ENCODE assay signal across 23 cellular contexts in the genomic region with DNA sequence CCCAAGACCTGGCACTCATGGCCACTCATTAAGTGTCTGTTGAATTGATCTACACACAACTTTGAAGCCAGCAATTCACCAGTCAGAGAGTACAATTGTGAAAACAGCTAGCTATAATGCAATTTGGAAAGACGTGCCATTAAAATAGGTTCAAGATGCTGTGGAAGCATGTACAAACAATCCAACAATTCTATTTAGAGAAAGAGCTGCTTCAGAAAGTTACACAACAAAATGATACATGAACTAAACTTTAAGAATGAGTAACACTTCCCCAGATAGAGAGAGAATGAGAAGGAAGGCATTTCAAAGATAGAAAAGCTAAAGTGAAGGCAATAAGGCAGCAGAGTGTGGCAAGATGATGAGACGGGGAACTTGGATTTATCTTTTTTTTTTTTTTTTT.
A peak's percentile ranks its signal among the peaks of the same experiment; 100 is the strongest.
DNase-seq lines count a peak whose midpoint lies in the region; TF ChIP-seq lines count a peak whose summit lies in the region.
"Had no signal": no experiment of that assay in that cellular context is flagged by ENCODE, and none has a peak within 500 bp of the region (broad histone marks: within the 10 kb centered on the region; RNA-seq: fewer than 3 reads in every experiment).

No MANE protein-coding gene starts in this region.

- TF ChIP-seq CTCF in KMS-11 (conservative IDR thresholded peaks at IDR 0.05; ENCODE audit: low read depth, low read length) = no peak
- TF ChIP-seq CTCF in smooth muscle cell (IDR thresholded peaks at IDR 0.05; ENCODE audit: borderline replicate concordance, insufficient read depth, poor library complexity, severe bottlenecking) = no peak

- H3K4me2 ChIP-seq in KMS-11 (peak overlapping the region; percentile 55; the same call in 1 of the 2 replicates), smooth muscle cell (no peak overlapping the region)
- H3K4me2 ChIP-seq: hepatocyte had no signal

- H4K20me1 ChIP-seq in KMS-11 (ENCODE audit: insufficient read depth) = no peaks in the 10 kb centered on the region
- no peaks in the 10 kb centered on the region for H4K20me1 ChIP-seq in smooth muscle cell (ENCODE audit: low read depth)

- H2AFZ ChIP-seq in KMS-11 (ENCODE audit: low read depth) (no peak overlapping the region), smooth muscle cell (ENCODE audit: low read depth) (peak overlapping the region; percentile 37)
- H2AFZ ChIP-seq: hepatocyte had no signal

- no peaks in the 10 kb centered on the region for H3F3A ChIP-seq in smooth muscle cell (ENCODE audit: low read depth)

- H3K79me2 ChIP-seq in KMS-11 (ENCODE audit: insufficient read depth, low read depth) (no peaks in the 10 kb centered on the region), smooth muscle cell (ENCODE audit: low read depth) (no peaks in the 10 kb centered on the region)
- H3K79me2 ChIP-seq: hepatocyte had no signal

- no peak overlapping the region for H3K9ac ChIP-seq in KMS-11
- no peak overlapping the region for H3K9ac ChIP-seq in smooth muscle cell (ENCODE audit: low read depth)

- H3K36me3 ChIP-seq in KMS-11 (ENCODE audit: insufficient read depth) (no peaks in the 10 kb centered on the region), smooth muscle cell (ENCODE audit: low read depth) (no peaks in the 10 kb centered on the region)
- H3K36me3 ChIP-seq: BE2C, neutrophil had no signal

- H3K4me1 ChIP-seq in KMS-11 (ENCODE audit: low read depth, poor library complexity, severe bottlenecking) (peaks cover 35% of the 10 kb centered on the region), smooth muscle cell (ENCODE audit: low read depth) (no peaks in the 10 kb centered on the region)
- H3K4me1 ChIP-seq: BE2C had no signal

- no peak overlapping the region for H3K27ac ChIP-seq in KMS-11
- H3K27ac ChIP-seq in smooth muscle cell (ENCODE audit: low read depth) = no peak overlapping the region
- H3K27ac ChIP-seq: hepatocyte, neutrophil had no signal

- 66% methylated on average over 2 of the region's 2 CpGs for WGBS in smooth muscle cell (ENCODE audit: low lambda C conversion rate)

- no peaks in the 10 kb centered on the region for H3K9me3 ChIP-seq in smooth muscle cell (replicated peaks; ENCODE audit: low read depth)
- H3K9me3 ChIP-seq: BE2C, neutrophil had no signal

- H3K27me3 ChIP-seq in KMS-11 (ENCODE audit: insufficient read depth, low read depth) (no peaks in the 10 kb centered on the region), smooth muscle cell (ENCODE audit: low read depth) (no peaks in the 10 kb centered on the region)
- H3K27me3 ChIP-seq: BE2C, hepatocyte, neutrophil had no signal

- DNase-seq in CD1c-positive myeloid dendritic cell (ENCODE audit: extremely low spot score) (peak; percentile 16), fibroblast of peridontal ligament (ENCODE audit: extremely low read depth) (peak; percentile 95), smooth muscle cell (lab: John Stamatoyannopoulos, UW; ENCODE audit: unreplicated experiment) (no peak), hepatic stellate cell (ENCODE audit: low spot score) (no peak), NCI-H2081 treated with DMSO at 0.1 percent for 48 hours (lab: John Stamatoyannopoulos, UW) (no peak), dermis blood vessel endothelial cell (no peak)
- DNase-seq in activated CD4-positive, alpha-beta T cell treated with anti-CD3 and anti-CD28 coated beads for 48 hours = no peak
- DNase-seq: activated CD4-positive, alpha-beta T cell treated with anti-CD3 and anti-CD28 coated beads for 36 hours; activated CD8-positive, alpha-beta memory T cell treated with anti-CD3 and anti-CD28 coated beads for 24 hours; activated gamma-delta T cell; activated naive CD8-positive, alpha-beta T cell treated with anti-CD3 and anti-CD28 coated beads, Interleukin-2, amount 10 ng/mL, durations not matched to agents 7 days and 5 days; activated T-cell treated with anti-CD3 and anti-CD28 coated beads, Interleukin-2, amount 50 U/mL, for 1 hour; BE2C; cerebellar nuclear complex; COR-L47; left colon; naive B cell; NCI-H1694; NCI-H510A; Right ventricle myocardium superior had no signal

- H3K4me3 ChIP-seq in KMS-11 (IDR thresholded peaks at IDR 0.05; ENCODE audit: insufficient read depth, low read depth, low read length) = no peak overlapping the region
- H3K4me3 ChIP-seq in smooth muscle cell = no peak overlapping the region
- H3K4me3 ChIP-seq: hepatocyte had no signal

Comparison
In these comparisons a context has a peak if more than half of its experiments do, and no peak if none do; other contexts are left out.
1. DNase-seq: peak in CD1c-positive myeloid dendritic cell (single experiment) and fibroblast of peridontal ligament (single experiment); none in smooth muscle cell (single experiment), activated CD4-positive, alpha-beta T cell treated with anti-CD3 and anti-CD28 coated beads for 48 hours (single experiment), hepatic stellate cell (single experiment), NCI-H2081 treated with DMSO at 0.1 percent for 48 hours (single experiment) and dermis blood vessel endothelial cell (single experiment).